In the genomic region with DNA sequence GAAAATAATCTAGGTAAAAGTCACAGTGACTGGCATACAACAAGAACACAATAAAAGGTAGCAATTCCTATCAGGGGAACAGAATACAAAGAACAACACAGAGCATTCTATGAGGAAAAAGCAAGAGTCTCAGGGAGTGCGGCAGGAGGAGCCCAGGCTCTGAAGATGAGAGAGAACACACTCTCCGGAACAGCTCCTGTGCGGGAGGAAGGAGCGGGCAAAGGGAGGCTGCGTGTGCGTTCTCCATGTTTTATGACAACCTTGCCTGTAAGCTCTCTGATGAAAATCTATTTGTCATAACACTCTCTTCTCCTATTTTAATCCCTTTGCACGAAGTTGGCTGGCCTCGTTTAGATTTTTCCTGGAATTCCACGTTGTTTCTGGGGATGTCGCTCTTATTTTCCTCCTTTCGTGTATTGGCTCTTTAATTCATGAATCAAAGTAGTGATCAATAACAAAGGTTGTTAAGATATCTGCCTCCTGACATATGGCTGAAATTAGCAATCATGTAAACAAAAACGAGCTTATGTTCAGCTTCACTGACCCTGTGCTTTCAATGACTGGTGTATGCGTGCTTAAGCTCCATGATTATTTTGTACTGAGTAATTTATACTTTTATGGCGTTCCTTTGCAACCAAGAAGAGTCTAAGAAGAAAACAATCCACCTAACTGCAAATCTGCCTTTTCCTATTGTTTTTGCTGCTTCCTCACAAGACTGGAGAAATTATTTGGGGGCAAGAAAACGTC, we compare ENCODE assay signal across 13 cellular contexts.
"Had no signal": no experiment of that assay in that cellular context is flagged by ENCODE, and none has a peak within 500 bp of the region (broad histone marks: within the 10 kb centered on the region; RNA-seq: fewer than 3 reads in every experiment).

No MANE protein-coding gene starts in this region.

- H3K4me3 Mint-ChIP-seq: activated naive CD8-positive, alpha-beta T cell treated with anti-CD3 and anti-CD28 coated beads for 36 hours; central memory CD8-positive, alpha-beta T cell; neural crest cell had no signal

- H3K27ac Mint-ChIP-seq: activated naive CD8-positive, alpha-beta T cell treated with anti-CD3 and anti-CD28 coated beads for 36 hours had no signal

- DNase-seq: activated CD4-positive, alpha-beta T cell treated with anti-CD3 and anti-CD28 coated beads, Interleukin-2, amount 50 U/mL, for 1 hour; activated CD8-positive, alpha-beta memory T cell treated with anti-CD3 and anti-CD28 coated beads for 24 hours; activated naive CD8-positive, alpha-beta T cell treated with anti-CD3 and anti-CD28 coated beads for 36 hours; effector CD4-positive, alpha-beta T cell; gastrocnemius medialis; heart left ventricle; left cardiac atrium; lower lobe of right lung; midbrain; stimulated activated CD4-positive, alpha-beta T cell treated with anti-CD3 and anti-CD28 coated beads, Interleukin-1b, Interleukin-23, amount 100 ng/mL, for 48 hours had no signal

- H3K36me3 Mint-ChIP-seq: activated naive CD8-positive, alpha-beta T cell treated with anti-CD3 and anti-CD28 coated beads for 36 hours had no signal

- ATAC-seq: gastrocnemius medialis, heart left ventricle, left cardiac atrium, lower lobe of right lung had no signal

- H3K4me1 Mint-ChIP-seq: activated naive CD8-positive, alpha-beta T cell treated with anti-CD3 and anti-CD28 coated beads for 36 hours; central memory CD8-positive, alpha-beta T cell had no signal

- H3K27me3 Mint-ChIP-seq: brain; central memory CD8-positive, alpha-beta T cell had no signal

- H3K9me3 Mint-ChIP-seq: activated naive CD8-positive, alpha-beta T cell treated with anti-CD3 and anti-CD28 coated beads for 36 hours; central memory CD8-positive, alpha-beta T cell had no signal
